8 cellular contexts compared by ENCODE assay signal in genomic region chr14:75660630-75661498, GRCh38. TPM values are rescaled to one million over a fixed set of nuclear protein-coding genes. Genes with fewer than 3 reads are reported as not detected.
DNase-seq lines count a peak whose midpoint lies in the region; ATAC-seq and TF ChIP-seq lines count a peak whose summit lies in the region.

Gene ERG28, minus strand, starts transcription at chr14:75660876. Its CDS starts 3,374 bp downstream, at chr14:75657502.
A gene with protein sequence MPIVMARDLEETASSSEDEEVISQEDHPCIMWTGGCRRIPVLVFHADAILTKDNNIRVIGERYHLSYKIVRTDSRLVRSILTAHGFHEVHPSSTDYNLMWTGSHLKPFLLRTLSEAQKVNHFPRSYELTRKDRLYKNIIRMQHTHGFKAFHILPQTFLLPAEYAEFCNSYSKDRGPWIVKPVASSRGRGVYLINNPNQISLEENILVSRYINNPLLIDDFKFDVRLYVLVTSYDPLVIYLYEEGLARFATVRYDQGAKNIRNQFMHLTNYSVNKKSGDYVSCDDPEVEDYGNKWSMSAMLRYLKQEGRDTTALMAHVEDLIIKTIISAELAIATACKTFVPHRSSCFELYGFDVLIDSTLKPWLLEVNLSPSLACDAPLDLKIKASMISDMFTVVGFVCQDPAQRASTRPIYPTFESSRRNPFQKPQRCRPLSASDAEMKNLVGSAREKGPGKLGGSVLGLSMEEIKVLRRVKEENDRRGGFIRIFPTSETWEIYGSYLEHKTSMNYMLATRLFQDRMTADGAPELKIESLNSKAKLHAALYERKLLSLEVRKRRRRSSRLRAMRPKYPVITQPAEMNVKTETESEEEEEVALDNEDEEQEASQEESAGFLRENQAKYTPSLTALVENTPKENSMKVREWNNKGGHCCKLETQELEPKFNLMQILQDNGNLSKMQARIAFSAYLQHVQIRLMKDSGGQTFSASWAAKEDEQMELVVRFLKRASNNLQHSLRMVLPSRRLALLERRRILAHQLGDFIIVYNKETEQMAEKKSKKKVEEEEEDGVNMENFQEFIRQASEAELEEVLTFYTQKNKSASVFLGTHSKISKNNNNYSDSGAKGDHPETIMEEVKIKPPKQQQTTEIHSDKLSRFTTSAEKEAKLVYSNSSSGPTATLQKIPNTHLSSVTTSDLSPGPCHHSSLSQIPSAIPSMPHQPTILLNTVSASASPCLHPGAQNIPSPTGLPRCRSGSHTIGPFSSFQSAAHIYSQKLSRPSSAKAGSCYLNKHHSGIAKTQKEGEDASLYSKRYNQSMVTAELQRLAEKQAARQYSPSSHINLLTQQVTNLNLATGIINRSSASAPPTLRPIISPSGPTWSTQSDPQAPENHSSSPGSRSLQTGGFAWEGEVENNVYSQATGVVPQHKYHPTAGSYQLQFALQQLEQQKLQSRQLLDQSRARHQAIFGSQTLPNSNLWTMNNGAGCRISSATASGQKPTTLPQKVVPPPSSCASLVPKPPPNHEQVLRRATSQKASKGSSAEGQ (N-terminal part only) (plus strand): TSS chr14:75661246. CDS start chr14:75663150, 1,904 bp downstream.

- H3K9me3 Mint-ChIP-seq in T-helper 1 cell treated with Interleukin-12 subunit alpha and Interleukin-12 subunit beta and Interleukin-4 antibody, amounts not matched to agents 30 μg/mL and 1 μg/mL, for 36 hours: no peaks in the 10 kb centered on the region

- intact Hi-C loops in left cardiac atrium (cut with DNase I) (no loop called here), posterior vena cava (cut with DNase I) (no loop called here)

- peaks cover 13% of the 10 kb centered on the region for H3K36me3 Mint-ChIP-seq in T-helper 1 cell treated with Interleukin-12 subunit alpha and Interleukin-12 subunit beta and Interleukin-4 antibody, amounts not matched to agents 30 μg/mL and 1 μg/mL, for 36 hours (ENCODE audit: low read depth)

- in situ Hi-C loops in GM13977 (cut with MboI; ENCODE audit: low pct_unique_long_range_greater_than_20kb, low sequenced_read_pairs, unreplicated experiment): no loop called here

- H3K4me3 Mint-ChIP-seq in T-helper 1 cell treated with Interleukin-12 subunit alpha and Interleukin-12 subunit beta and Interleukin-4 antibody, amounts not matched to agents 30 μg/mL and 1 μg/mL, for 36 hours: peak within 1 kb of the TSS; percentile 100

- no peak for TF ChIP-seq CTCF in GM13977 (IDR thresholded peaks at IDR 0.05; ENCODE audit: extremely low read depth, insufficient read depth, missing control alignments)

- H3K27me3 Mint-ChIP-seq in T-helper 1 cell treated with Interleukin-12 subunit alpha and Interleukin-12 subunit beta and Interleukin-4 antibody, amounts not matched to agents 30 μg/mL and 1 μg/mL, for 36 hours (ENCODE audit: low read depth): no peaks in the 10 kb centered on the region

- H3K4me1 Mint-ChIP-seq in T-helper 1 cell treated with Interleukin-12 subunit alpha and Interleukin-12 subunit beta and Interleukin-4 antibody, amounts not matched to agents 30 μg/mL and 1 μg/mL, for 36 hours (ENCODE audit: low read depth): peaks cover 26% of the 10 kb centered on the region

- ATAC-seq in HG02884 (IDR thresholded peaks at IDR 0.05; ENCODE audit: unreplicated experiment) (peak; percentile 94), left cardiac atrium (peak; percentile 98)

- H3K27ac Mint-ChIP-seq in T-helper 1 cell treated with Interleukin-12 subunit alpha and Interleukin-12 subunit beta and Interleukin-4 antibody, amounts not matched to agents 30 μg/mL and 1 μg/mL, for 36 hours: peak within 1 kb of the TSS; percentile 95

- DNase-seq in GM13977 (ENCODE audit: low spot score): peak; percentile 94
- peak; percentile 100 for DNase-seq in NCI-H1694 (lab: John Stamatoyannopoulos, UW)
- peak; percentile 49 to 99 (median 97) for DNase-seq in amygdala (lab: John Stamatoyannopoulos, UW)
- DNase-seq in left cardiac atrium: peak; percentile 96
- DNase-seq in posterior vena cava (ENCODE audit: low spot score): peak; percentile 99
- DNase-seq in ureter (ENCODE audit: low spot score): peak; percentile 97

RNA-seq across cellular contexts. Expression of gene ERG28, which starts in this region (rescaled TPM):
- 1 to 10 TPM; 8.8 to 9.0 TPM for total RNA-seq in left cardiac atrium
- total RNA-seq in posterior vena cava: 1 to 10 TPM; 6.7 to 9.4 TPM
- 27.4 TPM for total RNA-seq in ureter

RNA-seq across cellular contexts. Expression of the second gene that starts in this region (rescaled TPM):
- total RNA-seq in left cardiac atrium (10 to 100 TPM; 18.1 to 21.1 TPM), posterior vena cava (10 to 100 TPM; 26.9 to 28.5 TPM), ureter (54.0 TPM)

Comparison
In these comparisons a context has a peak if more than half of its experiments do, and no peak if none do; other contexts are left out.
1. Peak in every context shown above with its lines: DNase-seq and ATAC-seq.